Comparison of ENCODE assay signal across 19 cellular contexts in the genomic region with DNA sequence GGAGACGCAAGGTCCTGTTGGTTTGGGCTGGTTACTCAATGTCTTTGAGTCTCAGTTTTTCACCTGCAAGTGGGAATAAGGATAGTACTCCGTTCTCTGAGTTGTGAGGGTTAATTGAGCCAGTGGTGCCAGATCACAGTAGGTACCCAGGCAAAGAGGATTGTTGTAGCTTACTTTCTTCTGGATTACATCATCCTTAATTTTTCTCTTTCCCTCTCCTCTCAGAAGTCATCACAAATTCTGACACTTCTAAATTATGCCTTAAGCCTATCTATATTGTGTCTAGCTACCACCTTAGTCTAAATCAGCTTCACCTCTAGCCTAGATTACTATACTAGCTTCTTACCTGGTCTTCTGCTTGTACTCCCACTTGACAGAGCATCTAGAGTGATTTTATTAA.
DNase-seq lines count a peak whose midpoint lies in the region; ATAC-seq and TF ChIP-seq lines count a peak whose summit lies in the region.
"Had no signal": no experiment of that assay in that cellular context is flagged by ENCODE, and none has a peak within 500 bp of the region (broad histone marks: within the 10 kb centered on the region; RNA-seq: fewer than 3 reads in every experiment).

No MANE protein-coding gene starts in this region.

- H3K14ac ChIP-seq in H9 (ENCODE audit: insufficient read depth, low read length), result no peak overlapping the region

- H4K20me1 ChIP-seq in H9 (ENCODE audit: control insufficient read depth, insufficient read depth, insufficient read length), result no peaks in the 10 kb centered on the region

- no peak overlapping the region for H2BK12ac ChIP-seq in H9 (ENCODE audit: insufficient read length, low read depth, low read length)

- H3K4me3 ChIP-seq in heart right ventricle (no peak overlapping the region), coronary artery (no peak overlapping the region), skeletal muscle tissue (ENCODE audit: low read length in 3 of 3) (no peak overlapping the region)

- H3K9ac ChIP-seq in H9 (ENCODE audit: extremely low read depth, insufficient read length, low read length), result no peak overlapping the region
- no peak overlapping the region for H3K9ac ChIP-seq in skeletal muscle tissue (ENCODE audit: low read depth in 1 of 3, low read length in 3 of 3)

- no peak overlapping the region for H3T11ph ChIP-seq in H9 (ENCODE audit: low read length)

- no peak overlapping the region for H4K8ac ChIP-seq in H9 (replicated peaks; ENCODE audit: insufficient read length, low read depth, low read length)

- H2AFZ ChIP-seq in H9 (ENCODE audit: low read length), result no peak overlapping the region

- peaks cover 2% of the 10 kb centered on the region in 2 experiments; a peak in 2 of 5 replicates for H3K9me3 Mint-ChIP-seq in H9
- H3K9me3 Mint-ChIP-seq: CD8-positive, alpha-beta T cell had no signal

- H3K9me3 ChIP-seq in heart right ventricle, result no peaks in the 10 kb centered on the region
- no peaks in the 10 kb centered on the region for H3K9me3 ChIP-seq in H9 (ENCODE audit: control insufficient read depth, low read depth, low read length)
- H3K9me3 ChIP-seq in skeletal muscle tissue (ENCODE audit: control insufficient read depth in 3 of 3, low read length in 3 of 3), result no peaks in the 10 kb centered on the region
- H3K9me3 ChIP-seq: BE2C had no signal

- DNase-seq in heart right ventricle (no peak), left ventricle myocardium superior (no peak), H9 (no peak), coronary artery (ENCODE audit: low spot score) (no peak), CD1c-positive myeloid dendritic cell (ENCODE audit: extremely low spot score) (no peak), GOT3 (lab: John Stamatoyannopoulos, UW) (no peak)
- DNase-seq: CD8-positive, alpha-beta T cell; HFFc6; IMR-90; NCI-H1417 treated with DMSO at 0.1 percent for 48 hours; NCI-H187 treated with DMSO at 0.1 percent for 48 hours; NCI-H2227 treated with DMSO at 0.1 percent for 48 hours; NCI-H510A treated with DMSO at 0.1 percent for 48 hours; NCI-H82; PC-3 had no signal

- peaks cover 44 to 59% of the 10 kb centered on the region in 2 experiments for H3K4me1 Mint-ChIP-seq in H9

- H3K23ac ChIP-seq in H9 (ENCODE audit: insufficient read length, low read depth, low read length), result no peak overlapping the region

- no peak overlapping the region for H2BK15ac ChIP-seq in H9 (ENCODE audit: low read depth, low read length)

- H3K36me3 Mint-ChIP-seq in H9 (ENCODE audit: insufficient read depth in 1 of 3, low read depth in 3 of 3), result peaks cover 0 to 4% (median 3%) of the 10 kb centered on the region in 3 experiments; a peak in 6 of 7 replicates
- H3K36me3 Mint-ChIP-seq: CD8-positive, alpha-beta T cell had no signal

- H3K23me2 ChIP-seq in H9 (ENCODE audit: insufficient read length, low read depth, low read length, poor library complexity, severe bottlenecking), result no peaks in the 10 kb centered on the region

- H3K56ac ChIP-seq in H9 (ENCODE audit: insufficient read length, low read depth, low read length), result no peak overlapping the region

- H2BK5ac ChIP-seq in H9 (ENCODE audit: insufficient read length, low read length), result no peak overlapping the region

- H2AK5ac ChIP-seq in H9 (ENCODE audit: insufficient read length, low read length), result no peak overlapping the region

- intact Hi-C loops in heart right ventricle (cut with DNase I), result loop anchor here in 5 of 10 donors (5.0 to 10.0 kb wide), 5 partner anchors 61 to 229 kb away; a partner anchor contains a TSS
- intact Hi-C loops in left ventricle myocardium superior (cut with micrococcal nuclease), result no loop called here

- H3K4me3 Mint-ChIP-seq in H9, result no peak overlapping the region
- H3K4me3 Mint-ChIP-seq: CD8-positive, alpha-beta T cell; HFFc6 had no signal

- H3K4me2 ChIP-seq in H9 (ENCODE audit: insufficient read depth, insufficient read length, low read length), result no peak overlapping the region

- peaks cover 23% of the 10 kb centered on the region; the same call in 1 of the 2 replicates for H3K79me2 ChIP-seq in H9 (ENCODE audit: insufficient read depth, low read length)

- peaks cover 4% of the 10 kb centered on the region for H3K79me1 ChIP-seq in H9 (ENCODE audit: insufficient read depth, low read depth, low read length, poor library complexity, severe bottlenecking)

- H3K18ac ChIP-seq in H9 (ENCODE audit: insufficient read length, low read depth, low read length), result no peak overlapping the region

- peak in 1 of 8 donors; percentile 7 for ATAC-seq in heart right ventricle
- no peak for ATAC-seq in left ventricle myocardium superior
- ATAC-seq in GM21515 (IDR thresholded peaks at IDR 0.05; ENCODE audit: unreplicated experiment), result no peak
- ATAC-seq: CD8-positive, alpha-beta T cell; PC-3 had no signal

- H4K91ac ChIP-seq in H9 (ENCODE audit: insufficient read length, low read depth, low read length), result no peak overlapping the region

- no peaks in the 10 kb centered on the region for H3K27me3 Mint-ChIP-seq in H9 (ENCODE audit: low read depth)

- H3K27ac ChIP-seq in heart right ventricle (peak overlapping the region; percentile 39 to 86 (median 78)), H9 (ENCODE audit: insufficient read length, low read depth, low read length) (no peak overlapping the region), coronary artery (peak overlapping the region; percentile 30 to 69), skeletal muscle tissue (ENCODE audit: low read depth, low read length) (peak overlapping the region; percentile 57)
- H3K27ac ChIP-seq: HL-60 had no signal

- H3K27ac Mint-ChIP-seq in H9, result peak overlapping the region in 2 of 3 experiments; percentile 5 to 39; a peak in 2 of 7 replicates
- H3K27ac Mint-ChIP-seq: CD8-positive, alpha-beta T cell; HFFc6 had no signal

- TF ChIP-seq CTCF in heart right ventricle (IDR thresholded peaks at IDR 0.05) (no peak), H9 (conservative IDR thresholded peaks at IDR 0.05) (no peak), coronary artery (IDR thresholded peaks at IDR 0.05) (no peak)

- H2BK120ac ChIP-seq in H9 (ENCODE audit: low read depth, low read length, poor library complexity, severe bottlenecking), result no peak overlapping the region

- 76 to 82% methylated on average over 2 of the region's 2 CpGs for WGBS in heart right ventricle, 2 donors
- WGBS in H9 (ENCODE audit: extremely low coverage, insufficient read length, low lambda C conversion rate), result no CpG with 5 or more reads among the region's 2 CpGs

- H3K36me3 ChIP-seq in heart right ventricle (no peaks in the 10 kb centered on the region), skeletal muscle tissue (ENCODE audit: control insufficient read depth in 3 of 3, insufficient read depth in 3 of 3, low read length in 3 of 3) (no peaks in the 10 kb centered on the region)
- H3K36me3 ChIP-seq: BE2C had no signal

- no peak overlapping the region for H3K4ac ChIP-seq in H9 (ENCODE audit: low read depth, low read length)

- H3K27me3 ChIP-seq in heart right ventricle, result no peaks in the 10 kb centered on the region
- H3K27me3 ChIP-seq in H9 (ENCODE audit: insufficient read depth, low read length), result no peaks in the 10 kb centered on the region
- H3K27me3 ChIP-seq in skeletal muscle tissue (ENCODE audit: control insufficient read depth in 3 of 3, insufficient read depth in 3 of 3, low read length in 3 of 3), result no peaks in the 10 kb centered on the region
- H3K27me3 ChIP-seq: BE2C had no signal

- H2BK20ac ChIP-seq in H9 (ENCODE audit: low read depth, low read length, poor library complexity, severe bottlenecking), result no peak overlapping the region

- no peak overlapping the region for H4K5ac ChIP-seq in H9 (ENCODE audit: insufficient read length, low read depth, low read length)

- peaks cover 6 to 62% (median 39%) of the 10 kb centered on the region in 9 donors for H3K4me1 ChIP-seq in heart right ventricle
- H3K4me1 ChIP-seq in H9 (ENCODE audit: insufficient read depth, low read length), result peaks cover 10% of the 10 kb centered on the region; the same call in 1 of the 2 replicates
- peaks cover 4 to 14% (median 11%) of the 10 kb centered on the region in 3 donors for H3K4me1 ChIP-seq in skeletal muscle tissue (ENCODE audit: control insufficient read depth in 3 of 3, insufficient read depth in 3 of 3, low read length in 3 of 3)
- H3K4me1 ChIP-seq: BE2C had no signal
